ENCODE assay signal across 1 cellular context in the genomic region with DNA sequence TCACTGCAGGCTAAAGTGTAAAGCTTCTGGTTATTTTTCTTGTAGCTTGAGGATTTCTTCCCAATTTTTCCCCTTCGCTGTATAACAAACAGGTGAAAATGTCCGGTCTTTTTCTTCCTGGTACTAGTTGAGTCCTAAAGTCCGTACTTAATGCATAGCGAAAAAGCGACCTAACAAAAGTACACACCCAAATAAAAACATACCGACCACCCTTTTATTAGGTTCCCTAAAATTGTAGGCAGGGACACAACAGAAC.
TF ChIP-seq lines count a peak whose summit lies in the region.

No MANE protein-coding gene starts in this region.

TF ChIP-seq in WTC11, 78 proteins besides CTCF, POLR2A, EP300 and RAD21 (continued from another document):
- TF ChIP-seq, protein P1, sequence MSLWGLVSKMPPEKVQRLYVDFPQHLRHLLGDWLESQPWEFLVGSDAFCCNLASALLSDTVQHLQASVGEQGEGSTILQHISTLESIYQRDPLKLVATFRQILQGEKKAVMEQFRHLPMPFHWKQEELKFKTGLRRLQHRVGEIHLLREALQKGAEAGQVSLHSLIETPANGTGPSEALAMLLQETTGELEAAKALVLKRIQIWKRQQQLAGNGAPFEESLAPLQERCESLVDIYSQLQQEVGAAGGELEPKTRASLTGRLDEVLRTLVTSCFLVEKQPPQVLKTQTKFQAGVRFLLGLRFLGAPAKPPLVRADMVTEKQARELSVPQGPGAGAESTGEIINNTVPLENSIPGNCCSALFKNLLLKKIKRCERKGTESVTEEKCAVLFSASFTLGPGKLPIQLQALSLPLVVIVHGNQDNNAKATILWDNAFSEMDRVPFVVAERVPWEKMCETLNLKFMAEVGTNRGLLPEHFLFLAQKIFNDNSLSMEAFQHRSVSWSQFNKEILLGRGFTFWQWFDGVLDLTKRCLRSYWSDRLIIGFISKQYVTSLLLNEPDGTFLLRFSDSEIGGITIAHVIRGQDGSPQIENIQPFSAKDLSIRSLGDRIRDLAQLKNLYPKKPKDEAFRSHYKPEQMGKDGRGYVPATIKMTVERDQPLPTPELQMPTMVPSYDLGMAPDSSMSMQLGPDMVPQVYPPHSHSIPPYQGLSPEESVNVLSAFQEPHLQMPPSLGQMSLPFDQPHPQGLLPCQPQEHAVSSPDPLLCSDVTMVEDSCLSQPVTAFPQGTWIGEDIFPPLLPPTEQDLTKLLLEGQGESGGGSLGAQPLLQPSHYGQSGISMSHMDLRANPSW (CRISPR knock-in tag; conservative IDR thresholded peaks at IDR 0.05; ENCODE audit: low read depth), result no peak
- TF ChIP-seq, protein P2, sequence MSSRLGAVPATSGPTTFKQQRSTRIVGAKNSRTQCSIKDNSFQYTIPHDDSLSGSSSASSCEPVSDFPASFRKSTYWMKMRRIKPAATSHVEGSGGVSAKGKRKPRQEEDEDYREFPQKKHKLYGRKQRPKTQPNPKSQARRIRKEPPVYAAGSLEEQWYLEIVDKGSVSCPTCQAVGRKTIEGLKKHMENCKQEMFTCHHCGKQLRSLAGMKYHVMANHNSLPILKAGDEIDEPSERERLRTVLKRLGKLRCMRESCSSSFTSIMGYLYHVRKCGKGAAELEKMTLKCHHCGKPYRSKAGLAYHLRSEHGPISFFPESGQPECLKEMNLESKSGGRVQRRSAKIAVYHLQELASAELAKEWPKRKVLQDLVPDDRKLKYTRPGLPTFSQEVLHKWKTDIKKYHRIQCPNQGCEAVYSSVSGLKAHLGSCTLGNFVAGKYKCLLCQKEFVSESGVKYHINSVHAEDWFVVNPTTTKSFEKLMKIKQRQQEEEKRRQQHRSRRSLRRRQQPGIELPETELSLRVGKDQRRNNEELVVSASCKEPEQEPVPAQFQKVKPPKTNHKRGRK (CRISPR knock-in tag; IDR thresholded peaks at IDR 0.05; ENCODE audit: borderline replicate concordance), result no peak
- TF ChIP-seq, protein P3, sequence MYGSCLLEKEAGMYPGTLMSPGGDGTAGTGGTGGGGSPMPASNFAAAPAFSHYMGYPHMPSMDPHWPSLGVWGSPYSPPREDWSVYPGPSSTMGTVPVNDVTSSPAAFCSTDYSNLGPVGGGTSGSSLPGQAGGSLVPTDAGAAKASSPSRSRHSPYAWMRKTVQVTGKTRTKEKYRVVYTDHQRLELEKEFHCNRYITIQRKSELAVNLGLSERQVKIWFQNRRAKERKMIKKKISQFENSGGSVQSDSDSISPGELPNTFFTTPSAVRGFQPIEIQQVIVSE (CRISPR knock-in tag; IDR thresholded peaks at IDR 0.05; ENCODE audit: borderline replicate concordance), result no peak
- no peak for TF ChIP-seq ZBTB21 (CRISPR knock-in tag; IDR thresholded peaks at IDR 0.05; ENCODE audit: borderline replicate concordance)
